Comparison of ENCODE assay signal across 36 cellular contexts in genomic region chr22:38543822-38544221, GRCh38.
"Had no signal": no experiment of that assay in that cellular context is flagged by ENCODE, and none has a peak within 500 bp of the region (broad histone marks: within the 10 kb centered on the region; RNA-seq: fewer than 3 reads in every experiment).

No MANE protein-coding gene starts in this region.

- H3K36me3 ChIP-seq: brain microvascular endothelial cell, WERI-Rb-1 had no signal

- H3K4me3 ChIP-seq: PC-9 had no signal

- H3K27me3 Mint-ChIP-seq: activated CD4-positive, alpha-beta memory T cell treated with anti-CD3 and anti-CD28 coated beads, Interleukin-2, amount 10 ng/mL, durations not matched to agents 7 days and 5 days; activated CD8-positive, alpha-beta memory T cell treated with anti-CD3 and anti-CD28 coated beads, Interleukin-2, amount 10 ng/mL, durations not matched to agents 7 days and 5 days; activated naive CD8-positive, alpha-beta T cell treated with anti-CD3 and anti-CD28 coated beads for 36 hours; activated T-helper 17 cell treated with anti-CD3 and anti-CD28 coated beads, Interleukin-2, amount 50 U/mL, for 72 hours had no signal

- H3K27ac Mint-ChIP-seq: activated CD4-positive, alpha-beta memory T cell treated with anti-CD3 and anti-CD28 coated beads, Interleukin-2, amount 10 ng/mL, durations not matched to agents 7 days and 5 days; activated CD8-positive, alpha-beta memory T cell treated with anti-CD3 and anti-CD28 coated beads, Interleukin-2, amount 10 ng/mL, durations not matched to agents 7 days and 5 days; activated naive CD8-positive, alpha-beta T cell treated with anti-CD3 and anti-CD28 coated beads for 36 hours; activated T-helper 17 cell treated with anti-CD3 and anti-CD28 coated beads, Interleukin-2, amount 50 U/mL, for 72 hours had no signal

- H2AFZ ChIP-seq: PC-9 had no signal

- DNase-seq: activated CD4-positive, alpha-beta memory T cell treated with anti-CD3 and anti-CD28 coated beads, Interleukin-2, amount 10 ng/mL, durations not matched to agents 7 days and 5 days; activated CD4-positive, alpha-beta T cell treated with anti-CD3 and anti-CD28 coated beads for 1 hour; activated CD4-positive, alpha-beta T cell treated with anti-CD3 and anti-CD28 coated beads for 48 hours; activated CD4-positive, CD25-positive, alpha-beta regulatory T cell; activated CD8-positive, alpha-beta memory T cell treated with anti-CD3 and anti-CD28 coated beads for 24 hours; activated CD8-positive, alpha-beta memory T cell treated with anti-CD3 and anti-CD28 coated beads, Interleukin-2, amount 10 ng/mL, durations not matched to agents 7 days and 5 days; activated CD8-positive, alpha-beta memory T cell treated with anti-CD3 and anti-CD28 coated beads, Interleukin-2, amount 50 U/mL, for 48 hours; activated effector memory CD4-positive, alpha-beta T cell treated with anti-CD3 and anti-CD28 coated beads, Interleukin-2, amount 50 U/mL, for 16 hours; activated naive CD4-positive, alpha-beta T cell; activated naive CD4-positive, alpha-beta T cell treated with anti-CD3 and anti-CD28 coated beads, Interleukin-2, amount 50 U/mL, for 16 hours; activated naive CD8-positive, alpha-beta T cell treated with anti-CD3 and anti-CD28 coated beads for 36 hours; activated T-cell treated with anti-CD3 and anti-CD28 coated beads, Interleukin-2, amount 50 U/mL, for 48 hours; amniotic stem cell; aorta; brain microvascular endothelial cell; central memory CD4-positive, alpha-beta T cell; Kasumi-1; MM.1S; NCI-H1092; NCI-H146; NCI-H187; NCI-H2081; NCI-H345; NCI-H524 treated with DMSO at 0.1 percent for 48 hours; NCI-H748 treated with DMSO at 0.1 percent for 48 hours; NK-92 treated with Interleukin-12 subunit alpha and Interleukin-12 subunit beta, amount 100 ng/mL, for 24 hours; PC-9; SIG-M5; SW 1271; T-helper 1 cell; T-helper 2 cell; T-helper 9 cell; WERI-Rb-1 had no signal

- H3K27me3 ChIP-seq: brain microvascular endothelial cell had no signal

- ATAC-seq: activated CD8-positive, alpha-beta memory T cell treated with anti-CD3 and anti-CD28 coated beads, Interleukin-2, amount 10 ng/mL, durations not matched to agents 7 days and 5 days; activated T-helper 17 cell treated with anti-CD3 and anti-CD28 coated beads, Interleukin-2, amount 50 U/mL, for 72 hours; Right ventricle myocardium inferior had no signal

- H3K4me3 Mint-ChIP-seq: activated CD4-positive, alpha-beta memory T cell treated with anti-CD3 and anti-CD28 coated beads, Interleukin-2, amount 10 ng/mL, durations not matched to agents 7 days and 5 days; activated CD8-positive, alpha-beta memory T cell treated with anti-CD3 and anti-CD28 coated beads, Interleukin-2, amount 10 ng/mL, durations not matched to agents 7 days and 5 days; activated naive CD8-positive, alpha-beta T cell treated with anti-CD3 and anti-CD28 coated beads for 36 hours; activated T-helper 17 cell treated with anti-CD3 and anti-CD28 coated beads, Interleukin-2, amount 50 U/mL, for 72 hours had no signal

- H3K27ac ChIP-seq: brain microvascular endothelial cell, PC-9, RWPE1, WERI-Rb-1 had no signal

- H3K4me1 Mint-ChIP-seq: activated CD4-positive, alpha-beta memory T cell treated with anti-CD3 and anti-CD28 coated beads, Interleukin-2, amount 10 ng/mL, durations not matched to agents 7 days and 5 days; activated CD8-positive, alpha-beta memory T cell treated with anti-CD3 and anti-CD28 coated beads, Interleukin-2, amount 10 ng/mL, durations not matched to agents 7 days and 5 days; activated naive CD8-positive, alpha-beta T cell treated with anti-CD3 and anti-CD28 coated beads for 36 hours; activated T-helper 17 cell treated with anti-CD3 and anti-CD28 coated beads, Interleukin-2, amount 50 U/mL, for 72 hours had no signal

- H3K4me2 ChIP-seq: PC-9 had no signal
